Comparison of ENCODE assay signal across 1 cellular context in genomic region chr15:58524247-58524646, GRCh38.
A peak's percentile ranks its signal among the peaks of the same experiment; 100 is the strongest.
TF ChIP-seq lines count a peak whose summit lies in the region.

No MANE protein-coding gene starts in this region.

TF ChIP-seq in A549, 52 proteins besides CTCF, POLR2A, EP300 and RAD21 (continued from another document):
- TF ChIP-seq REST (IDR thresholded peaks at IDR 0.05) (no peak), SREBF2 (IDR thresholded peaks at IDR 0.05) (no peak), HES2 (IDR thresholded peaks at IDR 0.05) (peak; percentile 62; the same call in 1 of the 2 replicates), MAFK (IDR thresholded peaks at IDR 0.05; ENCODE audit: partially characterized antibody) (peak; percentile 90)
